ENCODE assay signal across 1 cellular context in genomic region chr19:45766293-45766918, GRCh38.
TF ChIP-seq lines count a peak whose summit lies in the region.

No MANE protein-coding gene starts in this region.

TF ChIP-seq in SK-N-SH, 30 proteins besides CTCF, POLR2A, EP300 and RAD21 (continued from another document):
- TF ChIP-seq SMC3 (IDR thresholded peaks at IDR 0.05; ENCODE audit: low read depth, low read length) = no peak
- TF ChIP-seq TCF12 (IDR thresholded peaks at IDR 0.05) = no peak
- no peak for TF ChIP-seq RFX5 (IDR thresholded peaks at IDR 0.05; ENCODE audit: low read length)
- no peak for TF ChIP-seq MXI1 (IDR thresholded peaks at IDR 0.05; ENCODE audit: low read depth, low read length)
- no peak for TF ChIP-seq EZH2phosphoT487 (IDR thresholded peaks at IDR 0.05; ENCODE audit: borderline replicate concordance, low read depth)
- TF ChIP-seq, protein P1, sequence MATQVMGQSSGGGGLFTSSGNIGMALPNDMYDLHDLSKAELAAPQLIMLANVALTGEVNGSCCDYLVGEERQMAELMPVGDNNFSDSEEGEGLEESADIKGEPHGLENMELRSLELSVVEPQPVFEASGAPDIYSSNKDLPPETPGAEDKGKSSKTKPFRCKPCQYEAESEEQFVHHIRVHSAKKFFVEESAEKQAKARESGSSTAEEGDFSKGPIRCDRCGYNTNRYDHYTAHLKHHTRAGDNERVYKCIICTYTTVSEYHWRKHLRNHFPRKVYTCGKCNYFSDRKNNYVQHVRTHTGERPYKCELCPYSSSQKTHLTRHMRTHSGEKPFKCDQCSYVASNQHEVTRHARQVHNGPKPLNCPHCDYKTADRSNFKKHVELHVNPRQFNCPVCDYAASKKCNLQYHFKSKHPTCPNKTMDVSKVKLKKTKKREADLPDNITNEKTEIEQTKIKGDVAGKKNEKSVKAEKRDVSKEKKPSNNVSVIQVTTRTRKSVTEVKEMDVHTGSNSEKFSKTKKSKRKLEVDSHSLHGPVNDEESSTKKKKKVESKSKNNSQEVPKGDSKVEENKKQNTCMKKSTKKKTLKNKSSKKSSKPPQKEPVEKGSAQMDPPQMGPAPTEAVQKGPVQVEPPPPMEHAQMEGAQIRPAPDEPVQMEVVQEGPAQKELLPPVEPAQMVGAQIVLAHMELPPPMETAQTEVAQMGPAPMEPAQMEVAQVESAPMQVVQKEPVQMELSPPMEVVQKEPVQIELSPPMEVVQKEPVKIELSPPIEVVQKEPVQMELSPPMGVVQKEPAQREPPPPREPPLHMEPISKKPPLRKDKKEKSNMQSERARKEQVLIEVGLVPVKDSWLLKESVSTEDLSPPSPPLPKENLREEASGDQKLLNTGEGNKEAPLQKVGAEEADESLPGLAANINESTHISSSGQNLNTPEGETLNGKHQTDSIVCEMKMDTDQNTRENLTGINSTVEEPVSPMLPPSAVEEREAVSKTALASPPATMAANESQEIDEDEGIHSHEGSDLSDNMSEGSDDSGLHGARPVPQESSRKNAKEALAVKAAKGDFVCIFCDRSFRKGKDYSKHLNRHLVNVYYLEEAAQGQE (IDR thresholded peaks at IDR 0.05; ENCODE audit: low read depth, low read length) = no peak
- TF ChIP-seq FOSL2 (IDR thresholded peaks at IDR 0.05; ENCODE audit: borderline replicate concordance, low read depth) = no peak
- TF ChIP-seq GABPA (IDR thresholded peaks at IDR 0.05; ENCODE audit: low read depth) = no peak
- TF ChIP-seq YY1 (IDR thresholded peaks at IDR 0.05; ENCODE audit: low read depth) = no peak
